In the genomic region with DNA sequence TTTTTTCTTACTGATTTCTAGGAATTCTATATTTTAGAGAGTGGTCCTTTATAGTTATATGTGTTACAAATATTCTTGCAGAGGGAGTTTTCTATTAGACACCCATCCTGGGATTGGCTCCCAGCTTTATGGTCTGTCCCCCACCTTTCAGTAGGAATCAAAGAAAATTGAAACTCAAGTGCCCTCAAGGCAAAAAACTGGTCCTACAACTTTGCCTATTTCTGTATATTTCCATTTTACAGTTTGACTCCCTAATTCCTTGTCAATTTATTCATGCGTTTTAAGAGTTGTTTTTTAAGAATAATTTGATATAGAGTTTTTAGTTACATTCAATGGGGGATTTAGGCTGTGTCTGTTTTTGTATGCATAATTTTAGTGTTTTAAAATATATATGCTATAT, we compare ENCODE assay signal across 24 cellular contexts.
DNase-seq lines count a peak whose midpoint lies in the region; ATAC-seq and TF ChIP-seq lines count a peak whose summit lies in the region.
"Had no signal": no experiment of that assay in that cellular context is flagged by ENCODE, and none has a peak within 500 bp of the region (broad histone marks: within the 10 kb centered on the region; RNA-seq: fewer than 3 reads in every experiment).

No MANE protein-coding gene starts in this region.

- H4K20me1 ChIP-seq in PC-9 (ENCODE audit: insufficient read depth) = no peaks in the 10 kb centered on the region
- H4K20me1 ChIP-seq: BLaER1 treated with 17β-estradiol and CSF1 and Interleukin-3, amounts not matched to agents 10 nM and 100 nM had no signal

- H3K9ac ChIP-seq in HUES6 (ENCODE audit: low read length) = no peak overlapping the region
- H3K9ac ChIP-seq: BLaER1 treated with 17β-estradiol and CSF1 and Interleukin-3, amounts not matched to agents 10 nM and 100 nM had no signal

- H3K4me2 ChIP-seq in PC-9 = peak overlapping the region; percentile 20; the same call in 1 of the 2 replicates
- H3K4me2 ChIP-seq: BLaER1 treated with 17β-estradiol and CSF1 and Interleukin-3, amounts not matched to agents 10 nM and 100 nM had no signal

- TF ChIP-seq CTCF in PC-9 (conservative IDR thresholded peaks at IDR 0.05) (no peak), brain microvascular endothelial cell (IDR thresholded peaks at IDR 0.05; ENCODE audit: low read depth, low read length, missing control alignments) (no peak)

- no peak for ATAC-seq in GM21381 (IDR thresholded peaks at IDR 0.05; ENCODE audit: unreplicated experiment)
- ATAC-seq: HepG2, SK-N-SH treated with all-trans-retinoic acid at 6 μM for 48 hours had no signal

- DNase-seq in PC-9 (peak in 1 of 2 experiments; percentile 47), epithelial cell of prostate (ENCODE audit: low read depth, low spot score) (no peak), left kidney (ENCODE audit: low read depth, low spot score) (peak; percentile 36), ACHN (no peak), DMS114 treated with DMSO at 0.1 percent for 48 hours (lab: John Stamatoyannopoulos, UW; ENCODE audit: unreplicated experiment) (no peak), brain microvascular endothelial cell (no peak)
- DNase-seq: AML-193; CD4-positive, alpha-beta T cell; COR-L47; HCEC 1CT; Kasumi-1; MV-4-11; NCI-H1105; NCI-H1436 treated with DMSO at 0.1 percent for 48 hours; NCI-H1930; NCI-H2227 treated with DMSO at 0.1 percent for 48 hours; NCI-H526 treated with DMSO at 0.1 percent for 48 hours; SJCRH30 had no signal

- H3K27ac ChIP-seq in HUES6 (ENCODE audit: low read depth, low read length) (peak overlapping the region; percentile 54), PC-9 (no peak overlapping the region), epithelial cell of prostate (peak overlapping the region; percentile 97), brain microvascular endothelial cell (no peak overlapping the region)
- H3K27ac ChIP-seq: BLaER1 treated with 17β-estradiol and CSF1 and Interleukin-3, amounts not matched to agents 10 nM and 100 nM; HL-60; SJCRH30 had no signal

- H3K27me3 ChIP-seq in HUES6 (ENCODE audit: control insufficient read depth, insufficient read depth, low read length) (no peaks in the 10 kb centered on the region), PC-9 (ENCODE audit: insufficient read depth, low read depth) (no peaks in the 10 kb centered on the region), brain microvascular endothelial cell (replicated peaks) (no peaks in the 10 kb centered on the region)
- H3K27me3 ChIP-seq: BLaER1 treated with 17β-estradiol and CSF1 and Interleukin-3, amounts not matched to agents 10 nM and 100 nM; SJCRH30 had no signal

- H3K9me3 ChIP-seq in HUES6 (ENCODE audit: control insufficient read depth, insufficient read depth, low read depth, low read length) = no peaks in the 10 kb centered on the region
- H3K9me3 ChIP-seq in PC-9 (ENCODE audit: insufficient read depth, low read depth) = no peaks in the 10 kb centered on the region
- H3K9me3 ChIP-seq: BLaER1 treated with 17β-estradiol and CSF1 and Interleukin-3, amounts not matched to agents 10 nM and 100 nM; SJCRH30 had no signal

- H3K36me3 ChIP-seq in HUES6 (ENCODE audit: control insufficient read depth, insufficient read depth, low read length) = peaks cover 22% of the 10 kb centered on the region
- no peaks in the 10 kb centered on the region for H3K36me3 ChIP-seq in PC-9 (ENCODE audit: low read depth)
- no peaks in the 10 kb centered on the region for H3K36me3 ChIP-seq in brain microvascular endothelial cell (replicated peaks)

- H3K9me2 ChIP-seq in PC-9 (ENCODE audit: insufficient read depth) = no peaks in the 10 kb centered on the region

- in situ Hi-C loops in ACHN (cut with HindIII; ENCODE audit: low pct_ligation_motif_present, low pct_unique_long_range_greater_than_20kb, low sequenced_read_pairs) (no loop called here), brain microvascular endothelial cell (cut with HindIII; ENCODE audit: low pct_ligation_motif_present, low sequenced_read_pairs) (no loop called here)

- H2AFZ ChIP-seq in PC-9 = no peak overlapping the region

- H3K4me1 ChIP-seq in HUES6 (ENCODE audit: control insufficient read depth, insufficient read depth, low read length) (peaks cover 19% of the 10 kb centered on the region), PC-9 (replicated peaks; ENCODE audit: insufficient read depth) (peaks cover 24% of the 10 kb centered on the region)
- H3K4me1 ChIP-seq: BLaER1 treated with 17β-estradiol and CSF1 and Interleukin-3, amounts not matched to agents 10 nM and 100 nM had no signal

- CTCF ChIA-PET in PC-9 (lab: Charles Lee) = interaction anchor here (0.5 kb wide), 1 partner anchor 13 kb away, joined by 9 read pairs; no protein-coding TSS in a partner anchor

- H3K4me3 ChIP-seq in HUES6 (ENCODE audit: low read depth, low read length) (no peak overlapping the region), PC-9 (no peak overlapping the region), brain microvascular endothelial cell (ENCODE audit: low read depth, low read length) (no peak overlapping the region)
- H3K4me3 ChIP-seq: BLaER1 treated with 17β-estradiol and CSF1 and Interleukin-3, amounts not matched to agents 10 nM and 100 nM; SJCRH30 had no signal

- no peaks in the 10 kb centered on the region for H3F3A ChIP-seq in PC-9 (ENCODE audit: insufficient read depth, low read depth)

- no TSS peak for BruUV-seq in PC-9 (replicated peaks; lab: Mats Ljungman, UMichigan)

- intact Hi-C loops in PC-9 (cut with micrococcal nuclease; ENCODE audit: unreplicated experiment) = no loop called here

- POLR2A ChIA-PET in PC-9 (lab: Charles Lee; ENCODE audit: unreplicated experiment) = interaction anchor here (0.6 kb wide), 1 partner anchor 106 kb away, joined by 11 read pairs; no protein-coding TSS in a partner anchor

- no peaks in the 10 kb centered on the region for H3K79me2 ChIP-seq in PC-9 (ENCODE audit: low read depth)

Comparison
In these comparisons a context has a peak if more than half of its experiments do, and no peak if none do; other contexts are left out.
1. H3K27ac ChIP-seq: peak in HUES6 (single experiment) and epithelial cell of prostate (single experiment); none in PC-9 (single experiment) and brain microvascular endothelial cell (single experiment).